In the genomic region with DNA sequence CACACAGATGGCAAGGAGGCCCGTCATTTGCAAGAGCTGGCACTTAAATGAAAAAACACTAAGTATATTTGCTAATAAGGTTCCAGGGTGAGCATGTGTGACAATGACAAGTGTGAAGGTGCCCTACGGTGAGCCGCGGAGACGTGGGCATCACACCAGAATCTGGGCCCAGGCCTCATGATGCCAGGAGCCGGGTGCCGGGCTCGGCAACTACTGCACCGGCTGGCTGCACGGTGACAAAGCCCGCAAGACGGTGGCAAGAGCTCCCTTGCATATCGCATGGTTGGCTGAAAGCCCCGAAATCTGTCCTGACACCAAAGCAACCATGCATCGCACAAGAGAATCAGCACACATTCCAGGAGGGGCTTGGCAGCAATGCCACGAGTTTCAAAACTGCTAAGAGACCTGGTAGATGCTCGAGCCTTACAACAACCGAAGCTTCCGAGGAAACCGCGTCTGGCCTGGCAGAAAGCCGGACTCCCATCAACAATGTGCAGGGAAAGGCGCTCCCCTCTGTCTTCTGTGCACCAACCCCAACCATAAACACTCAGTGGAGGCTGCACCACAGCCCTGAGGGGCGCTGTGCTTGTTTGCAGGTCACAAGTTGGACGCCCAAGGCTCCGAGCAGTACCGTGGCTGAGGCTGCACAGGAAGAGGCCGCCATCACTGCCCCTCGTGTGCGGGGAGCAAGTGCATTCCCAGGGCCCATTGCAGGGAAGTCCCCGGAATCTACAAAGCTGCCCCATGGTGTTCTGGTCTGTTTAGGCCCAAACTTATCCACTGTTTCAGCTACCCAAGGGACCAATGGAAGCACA, we compare ENCODE assay signal across 19 cellular contexts.
DNase-seq lines count a peak whose midpoint lies in the region; ATAC-seq, FAIRE-seq and TF ChIP-seq lines count a peak whose summit lies in the region.
"Had no signal": no experiment of that assay in that cellular context is flagged by ENCODE, and none has a peak within 500 bp of the region (broad histone marks: within the 10 kb centered on the region; RNA-seq: fewer than 3 reads in every experiment).

No MANE protein-coding gene starts in this region.

- H2BK12ac ChIP-seq in neuronal stem cell (ENCODE audit: low read length), result no peak overlapping the region

- peak; percentile 70 for DNase-seq in Right ventricle myocardium inferior (ENCODE audit: missing footprints)
- DNase-seq in right atrium auricular region (ENCODE audit: low spot score), result no peak
- peak; percentile 45 for DNase-seq in kidney
- no peak for DNase-seq in neuronal stem cell (ENCODE audit: low spot score)
- DNase-seq in mammary epithelial cell, result no peak
- DNase-seq in tibial artery, result no peak
- DNase-seq: AML-193; CD4-positive, alpha-beta memory T cell; DMS153; DMS79; GDM1 had no signal

- H2BK15ac ChIP-seq in neuronal stem cell (ENCODE audit: low read length), result peak overlapping the region; percentile 23

- H4K8ac ChIP-seq in neuronal stem cell (ENCODE audit: low read depth, low read length), result no peak overlapping the region

- H3K9me3 ChIP-seq in right atrium auricular region, result no peaks in the 10 kb centered on the region
- H3K9me3 ChIP-seq in kidney (ENCODE audit: control insufficient read depth in 1 of 2, low read length in 2 of 2), result no peaks in the 10 kb centered on the region
- H3K9me3 ChIP-seq in neuronal stem cell (replicated peaks in 1 of 2; ENCODE audit: control insufficient read depth in 2 of 2, insufficient read depth in 1 of 2, low read depth in 1 of 2, low read length in 2 of 2), result no peaks in the 10 kb centered on the region
- H3K9me3 ChIP-seq in mammary epithelial cell (replicated peaks; ENCODE audit: insufficient read depth, low read length), result peaks cover 11% of the 10 kb centered on the region
- no peaks in the 10 kb centered on the region for H3K9me3 ChIP-seq in tibial artery
- H3K9me3 ChIP-seq: A549, HAP-1 had no signal

- dilution Hi-C loops in mammary epithelial cell (cut with HindIII; ENCODE audit: low sequenced_read_pairs), result no loop called here

- no peaks in the 10 kb centered on the region for H3K36me3 ChIP-seq in right atrium auricular region
- no peaks in the 10 kb centered on the region for H3K36me3 ChIP-seq in kidney (ENCODE audit: control insufficient read depth in 1 of 2, insufficient read depth in 2 of 2, low read length in 2 of 2)
- no peaks in the 10 kb centered on the region for H3K36me3 ChIP-seq in neuronal stem cell (replicated peaks in 1 of 2; ENCODE audit: control insufficient read depth in 2 of 2, insufficient read depth in 2 of 2, low read length in 2 of 2)
- no peaks in the 10 kb centered on the region for H3K36me3 ChIP-seq in mammary epithelial cell (ENCODE audit: insufficient read depth, low read length)
- no peaks in the 10 kb centered on the region for H3K36me3 ChIP-seq in tibial artery
- H3K36me3 ChIP-seq: HAP-1 had no signal

- FAIRE-seq in kidney (lab: Jason Lieb, UNC), result no peak
- FAIRE-seq: A549, GM12892, GM18507, H1 had no signal

- CTCF ChIA-PET in mammary epithelial cell (lab: Charles Lee; ENCODE audit: low non-redundant PET), result no interaction called here

- no peak overlapping the region for H3K4me2 ChIP-seq in neuronal stem cell (ENCODE audit: insufficient read depth, low read length, poor library complexity, severe bottlenecking)
- no peak overlapping the region for H3K4me2 ChIP-seq in mammary epithelial cell (ENCODE audit: insufficient read depth, low read depth, low read length)
- H3K4me2 ChIP-seq: A549 had no signal

- H3K23ac ChIP-seq in neuronal stem cell (ENCODE audit: low read depth, low read length, poor library complexity), result no peak overlapping the region

- WGBS in neuronal stem cell (ENCODE audit: extremely low coverage in 2 of 2, insufficient read length in 2 of 2, insufficient replicate concordance in 1 of 2), 2 donors, result no CpG with 5 or more reads among the region's 31 CpGs
- WGBS in mammary epithelial cell (ENCODE audit: low coverage, missing lambda C conversion rate), result 95% methylated on average over 27 of the region's 31 CpGs

- H4K20me1 ChIP-seq in mammary epithelial cell (ENCODE audit: insufficient read depth, low read length), result no peaks in the 10 kb centered on the region

- H3K79me2 ChIP-seq in mammary epithelial cell (ENCODE audit: insufficient read depth, low read length), result no peaks in the 10 kb centered on the region

- H2BK5ac ChIP-seq in neuronal stem cell (ENCODE audit: low read length), result no peak overlapping the region

- no TSS peak for BruUV-seq in mammary epithelial cell (replicated peaks; lab: Mats Ljungman, UMichigan)

- peak overlapping the region; percentile 81 for H3K18ac ChIP-seq in neuronal stem cell (ENCODE audit: low read length)

- peak overlapping the region; percentile 51 for H2AK5ac ChIP-seq in neuronal stem cell (ENCODE audit: low read depth, low read length)

- H3K4ac ChIP-seq in neuronal stem cell (ENCODE audit: low read length), result no peak overlapping the region

- no peak overlapping the region for H4K91ac ChIP-seq in neuronal stem cell (ENCODE audit: low read depth, low read length, poor library complexity)

- no peak overlapping the region for H2BK120ac ChIP-seq in neuronal stem cell (ENCODE audit: low read depth, low read length)

- H3K4me1 ChIP-seq in right atrium auricular region (no peaks in the 10 kb centered on the region), kidney (ENCODE audit: control insufficient read depth in 1 of 2, insufficient read depth in 1 of 2, low read depth in 1 of 2, low read length in 2 of 2) (no peaks in the 10 kb centered on the region), neuronal stem cell (ENCODE audit: control insufficient read depth in 2 of 2, insufficient read depth in 1 of 2, low read depth in 1 of 2, low read length in 2 of 2) (peaks cover 12 to 14% of the 10 kb centered on the region in 2 donors), mammary epithelial cell (ENCODE audit: insufficient read depth, low read length) (no peaks in the 10 kb centered on the region), tibial artery (no peaks in the 10 kb centered on the region)
- H3K4me1 ChIP-seq: A549, HAP-1 had no signal

- no peaks in the 10 kb centered on the region for H3K79me1 ChIP-seq in neuronal stem cell (ENCODE audit: low read depth, low read length)

- intact Hi-C loops in Right ventricle myocardium inferior (cut with DNase I), result loop anchor here (10.0 kb wide), 1 partner anchor 163 kb away; no protein-coding TSS in a partner anchor
- intact Hi-C loops in kidney (cut with DNase I), result no loop called here
- intact Hi-C loops in mammary epithelial cell (cut with micrococcal nuclease), result no loop called here
- intact Hi-C loops in tibial artery (cut with DNase I; ENCODE audit: low total_unique reads), result no loop called here

- in situ Hi-C loops in mammary epithelial cell (cut with MboI; ENCODE audit: low sequenced_read_pairs in 2 of 2), result no loop called here

- H3K14ac ChIP-seq in neuronal stem cell (ENCODE audit: low read length), result peak overlapping the region; percentile 33

- H3K27me3 ChIP-seq in right atrium auricular region (no peaks in the 10 kb centered on the region), neuronal stem cell (ENCODE audit: control insufficient read depth in 3 of 3, insufficient read depth in 3 of 3, low read depth in 1 of 3, low read length in 3 of 3) (peaks cover 0 to 4% (median 0%) of the 10 kb centered on the region in 3 experiments), mammary epithelial cell (ENCODE audit: insufficient read depth, low read length) (no peaks in the 10 kb centered on the region), tibial artery (peaks cover 0 to 46% of the 10 kb centered on the region in 2 donors)

- no peak overlapping the region for H2AFZ ChIP-seq in neuronal stem cell (ENCODE audit: low read length)
- H2AFZ ChIP-seq in mammary epithelial cell (ENCODE audit: low read depth, low read length), result no peak overlapping the region

- H3K27ac ChIP-seq in right atrium auricular region (no peak overlapping the region), kidney (ENCODE audit: low read depth in 2 of 2, low read length in 2 of 2) (no peak overlapping the region), neuronal stem cell (replicated peaks; ENCODE audit: low read length) (no peak overlapping the region), mammary epithelial cell (ENCODE audit: insufficient read depth, low read depth, low read length) (no peak overlapping the region), tibial artery (no peak overlapping the region)
- H3K27ac ChIP-seq: 22Rv1, A549, C4-2B had no signal

- ATAC-seq in Right ventricle myocardium inferior (no peak), GM21447 (IDR thresholded peaks at IDR 0.05; ENCODE audit: unreplicated experiment) (no peak)
- ATAC-seq: A549 had no signal

- H3K9ac ChIP-seq in kidney (ENCODE audit: low read length in 2 of 2) (no peak overlapping the region), neuronal stem cell (ENCODE audit: low read depth, low read length, poor library complexity) (no peak overlapping the region), mammary epithelial cell (ENCODE audit: insufficient read depth, low read length) (no peak overlapping the region)

- H3K4me3 ChIP-seq in right atrium auricular region (no peak overlapping the region), kidney (ENCODE audit: low read length in 2 of 2) (no peak overlapping the region), neuronal stem cell (ENCODE audit: low read length in 2 of 2) (no peak overlapping the region), mammary epithelial cell (replicated peaks in 1 of 3; ENCODE audit: insufficient read depth in 1 of 3, low read depth in 2 of 3, low read length in 3 of 3) (no peak overlapping the region), tibial artery (no peak overlapping the region)
- H3K4me3 ChIP-seq: A549, HAP-1 had no signal

- TF ChIP-seq CTCF in right atrium auricular region (IDR thresholded peaks at IDR 0.05) (no peak), kidney (IDR thresholded peaks at IDR 0.05; ENCODE audit: borderline replicate concordance, extremely low read depth, insufficient read depth) (no peak), mammary epithelial cell (conservative IDR thresholded peaks at IDR 0.05 in 1 of 2, IDR thresholded peaks at IDR 0.05 in 1 of 2; ENCODE audit: extremely low read depth in 1 of 2, insufficient read depth in 1 of 2, low read depth in 1 of 2, low read length in 2 of 2) (no peak), tibial artery (IDR thresholded peaks at IDR 0.05) (no peak)

Comparison
In these comparisons a context has a peak if more than half of its experiments do, and no peak if none do; other contexts are left out.
1. DNase-seq: peak in Right ventricle myocardium inferior (single experiment) and kidney (single experiment); none in right atrium auricular region (single experiment), neuronal stem cell (single experiment), mammary epithelial cell (single experiment) and tibial artery (0 of 2).